ENCODE assay signal across 25 cellular contexts in genomic region chr3:197833930-197834715, GRCh38.
DNase-seq lines count a peak whose midpoint lies in the region; ATAC-seq and FAIRE-seq lines count a peak whose summit lies in the region.
"Had no signal": no experiment of that assay in that cellular context is flagged by ENCODE, and none has a peak within 500 bp of the region (broad histone marks: within the 10 kb centered on the region; RNA-seq: fewer than 3 reads in every experiment).

No MANE protein-coding gene starts in this region.

- H3K36me3 Mint-ChIP-seq in activated T-cell treated with anti-CD3 and anti-CD28 coated beads, Interleukin-2, amount 50 U/mL, for 24 hours (ENCODE audit: low read depth) = peaks cover 75% of the 10 kb centered on the region
- H3K36me3 Mint-ChIP-seq in stimulated activated memory B cell treated with anti-CD40 and anti-IgM and Interleukin-4, amounts not matched to agents 10 μg/mL and 1 μg/mL and 100 μg/mL, for 72 hours = peaks cover 32% of the 10 kb centered on the region

- FAIRE-seq in GM19239 (lab: Jason Lieb, UNC) = peak; percentile 86
- FAIRE-seq: G401.6 had no signal

- DNase-seq in activated T-cell treated with anti-CD3 and anti-CD28 coated beads, Interleukin-2, amount 50 U/mL, for 24 hours = no peak
- DNase-seq in activated T-cell treated with anti-CD3 and anti-CD28 coated beads, Interleukin-2, amount 50 U/mL, for 48 hours = no peak
- DNase-seq in GM19239 (ENCODE audit: insufficient read length, low spot score) (no peak), NCI-H82 treated with DMSO at 0.1 percent for 48 hours (lab: John Stamatoyannopoulos, UW; ENCODE audit: unreplicated experiment) (no peak)
- DNase-seq in activated effector memory CD4-positive, alpha-beta T cell treated with anti-CD3 and anti-CD28 coated beads, Interleukin-2, amount 50 U/mL, for 16 hours = no peak
- DNase-seq: 8988T; activated CD4-positive, alpha-beta T cell treated with anti-CD3 and anti-CD28 coated beads for 48 hours; activated gamma-delta T cell treated with Interleukin-2 at 50 U/mL for 16 hours; adrenal gland; effector memory CD4-positive, alpha-beta T cell; foreskin keratinocyte; GOT3; mesendoderm; NCI-H2081 treated with DMSO at 0.1 percent for 48 hours; NCI-H446 treated with DMSO at 0.1 percent for 48 hours; stomach; trophoblast cell had no signal

- peaks cover 10% of the 10 kb centered on the region for H3K4me1 Mint-ChIP-seq in activated T-cell treated with anti-CD3 and anti-CD28 coated beads, Interleukin-2, amount 50 U/mL, for 24 hours (ENCODE audit: low read depth)
- peaks cover 15% of the 10 kb centered on the region for H3K4me1 Mint-ChIP-seq in stimulated activated memory B cell treated with anti-CD40 and anti-IgM and Interleukin-4, amounts not matched to agents 10 μg/mL and 1 μg/mL and 100 μg/mL, for 72 hours

- no peaks in the 10 kb centered on the region for H3K9me3 Mint-ChIP-seq in activated T-cell treated with anti-CD3 and anti-CD28 coated beads, Interleukin-2, amount 50 U/mL, for 24 hours
- no peaks in the 10 kb centered on the region for H3K9me3 Mint-ChIP-seq in stimulated activated memory B cell treated with anti-CD40 and anti-IgM and Interleukin-4, amounts not matched to agents 10 μg/mL and 1 μg/mL and 100 μg/mL, for 72 hours
- H3K9me3 Mint-ChIP-seq: T-helper 2 cell treated with Interferon-gamma antibody and Interleukin-4, amounts not matched to agents 5 μg/mL and 100 μg/mL, for 36 hours had no signal

- H3K27ac Mint-ChIP-seq in activated T-cell treated with anti-CD3 and anti-CD28 coated beads, Interleukin-2, amount 50 U/mL, for 24 hours = peak overlapping the region; percentile 63
- H3K27ac Mint-ChIP-seq in stimulated activated memory B cell treated with anti-CD40 and anti-IgM and Interleukin-4, amounts not matched to agents 10 μg/mL and 1 μg/mL and 100 μg/mL, for 72 hours = peak overlapping the region; percentile 90
- H3K27ac Mint-ChIP-seq: progenitor cell of endocrine pancreas; T-helper 2 cell treated with Interferon-gamma antibody and Interleukin-4, amounts not matched to agents 5 μg/mL and 100 μg/mL, for 36 hours had no signal

- ATAC-seq in HG03442 (IDR thresholded peaks at IDR 0.05; ENCODE audit: unreplicated experiment) = peak; percentile 54
- peak; percentile 81 for ATAC-seq in stimulated activated memory B cell treated with anti-CD40 and anti-IgM and Interleukin-4, amounts not matched to agents 10 μg/mL and 1 μg/mL and 100 μg/mL, for 72 hours
- no peak for ATAC-seq in HG02870 (IDR thresholded peaks at IDR 0.05; ENCODE audit: unreplicated experiment)
- ATAC-seq: esophagus mucosa, foreskin keratinocyte, sciatic nerve had no signal

- H3K4me3 Mint-ChIP-seq in activated T-cell treated with anti-CD3 and anti-CD28 coated beads, Interleukin-2, amount 50 U/mL, for 24 hours = no peak overlapping the region
- H3K4me3 Mint-ChIP-seq in stimulated activated memory B cell treated with anti-CD40 and anti-IgM and Interleukin-4, amounts not matched to agents 10 μg/mL and 1 μg/mL and 100 μg/mL, for 72 hours = peak overlapping the region; percentile 35
- H3K4me3 Mint-ChIP-seq: T-helper 2 cell treated with Interferon-gamma antibody and Interleukin-4, amounts not matched to agents 5 μg/mL and 100 μg/mL, for 36 hours had no signal

- no peaks in the 10 kb centered on the region for H3K27me3 Mint-ChIP-seq in activated T-cell treated with anti-CD3 and anti-CD28 coated beads, Interleukin-2, amount 50 U/mL, for 24 hours
- no peaks in the 10 kb centered on the region for H3K27me3 Mint-ChIP-seq in stimulated activated memory B cell treated with anti-CD40 and anti-IgM and Interleukin-4, amounts not matched to agents 10 μg/mL and 1 μg/mL and 100 μg/mL, for 72 hours
- H3K27me3 Mint-ChIP-seq: progenitor cell of endocrine pancreas had no signal
